In the genomic region with DNA sequence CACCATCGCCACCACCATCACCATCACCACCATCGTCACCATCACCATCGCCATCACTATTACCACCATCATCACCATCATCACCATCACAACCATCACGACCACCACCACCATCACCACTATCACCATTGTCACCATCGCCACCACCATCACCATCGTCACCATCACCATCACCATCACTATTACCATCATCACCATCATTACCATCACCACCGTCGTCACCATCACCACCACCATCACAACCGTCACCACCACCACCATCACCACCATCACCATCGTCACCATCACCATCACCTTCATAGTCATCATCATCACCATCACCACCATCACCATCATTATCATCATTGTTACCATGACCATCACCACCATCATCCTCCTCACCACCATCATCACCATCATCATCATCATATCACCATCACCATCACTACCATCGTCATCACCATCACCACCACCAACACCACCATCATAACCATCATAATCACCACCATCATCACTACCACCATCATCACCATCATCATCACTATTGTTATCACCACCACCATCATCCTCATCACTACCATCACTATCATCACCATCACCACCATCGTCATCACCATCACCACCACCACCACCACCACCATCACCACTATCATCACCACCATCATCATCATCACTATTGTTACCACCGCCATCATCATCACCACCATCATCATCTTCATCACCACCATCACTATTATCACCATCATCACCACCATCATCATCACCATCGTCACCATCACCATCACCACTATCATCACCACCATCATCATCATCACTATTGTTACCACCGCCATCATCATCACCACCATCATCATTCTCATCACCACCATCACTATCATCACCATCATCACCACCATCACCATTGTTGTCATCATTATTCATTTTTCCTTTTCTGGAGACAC, we compare ENCODE assay signal across 19 cellular contexts. TPM values are rescaled to one million over a fixed set of nuclear protein-coding genes. Genes with fewer than 3 reads are reported as not detected.
A peak's percentile ranks its signal among the peaks of the same experiment; 100 is the strongest.
DNase-seq lines count a peak whose midpoint lies in the region; ATAC-seq, FAIRE-seq and TF ChIP-seq lines count a peak whose summit lies in the region.
"Had no signal": no experiment of that assay in that cellular context is flagged by ENCODE, and none has a peak within 500 bp of the region (broad histone marks: within the 10 kb centered on the region; RNA-seq: fewer than 3 reads in every experiment).

No MANE protein-coding gene starts in this region.

- H3K9me3 Mint-ChIP-seq in Caco-2 (ENCODE audit: unreplicated experiment): peaks cover 11% of the 10 kb centered on the region

- H3K9ac ChIP-seq in skeletal muscle satellite cell (ENCODE audit: low read depth, low read length): peak overlapping the region; percentile 74

- DNase-seq in H54 (ENCODE audit: insufficient read length, low spot score) (no peak), RWPE2 (ENCODE audit: low spot score) (no peak), esophagus muscularis mucosa (ENCODE audit: extremely low spot score) (no peak), Caco-2 (no peak), COLO668 (lab: John Stamatoyannopoulos, UW; ENCODE audit: unreplicated experiment) (no peak), NCI-H2107 (lab: John Stamatoyannopoulos, UW) (no peak)
- DNase-seq: activated CD4-positive, alpha-beta T cell treated with anti-CD3 and anti-CD28 coated beads for 1 hour; activated naive CD4-positive, alpha-beta T cell; activated T-cell treated with anti-CD3 and anti-CD28 coated beads, Interleukin-2, amount 50 U/mL, for 1 hour; colonic mucosa; NCI-H1417; NCI-H2081 treated with DMSO at 0.1 percent for 48 hours; NCI-H774; T-helper 1 cell had no signal

- 94% methylated on average over 15 of the region's 15 CpGs for WGBS in esophagus muscularis mucosa

- H3K4me3 ChIP-seq in RWPE2 (ENCODE audit: severe bottlenecking): no peak overlapping the region
- no peak overlapping the region for H3K4me3 ChIP-seq in esophagus muscularis mucosa
- H3K4me3 ChIP-seq in skeletal muscle satellite cell (ENCODE audit: low read length): no peak overlapping the region
- H3K4me3 ChIP-seq in Caco-2 (ENCODE audit: low read depth, low read length): no peak overlapping the region
- H3K4me3 ChIP-seq: adrenal gland, colonic mucosa, prostate gland had no signal

- H3K4me3 Mint-ChIP-seq in Caco-2 (ENCODE audit: unreplicated experiment): no peak overlapping the region

- H3K27me3 ChIP-seq in RWPE2 (ENCODE audit: insufficient read depth, poor library complexity, severe bottlenecking): no peaks in the 10 kb centered on the region
- no peaks in the 10 kb centered on the region for H3K27me3 ChIP-seq in esophagus muscularis mucosa
- H3K27me3 ChIP-seq in skeletal muscle satellite cell (ENCODE audit: control insufficient read depth, insufficient read depth, low read length): no peaks in the 10 kb centered on the region
- H3K27me3 ChIP-seq in Caco-2 (replicated peaks; ENCODE audit: control insufficient read depth, insufficient read depth, low read length): no peaks in the 10 kb centered on the region
- H3K27me3 ChIP-seq: adrenal gland, colonic mucosa had no signal

- peak overlapping the region; percentile 97 for H3K27ac ChIP-seq in RWPE2 (ENCODE audit: poor library complexity, severe bottlenecking)
- peak overlapping the region in 3 of 4 donors; percentile 41 to 55 (median 52) for H3K27ac ChIP-seq in esophagus muscularis mucosa (replicated peaks in 1 of 4)
- H3K27ac ChIP-seq: colonic mucosa had no signal

- TF ChIP-seq CTCF in RWPE2 (IDR thresholded peaks at IDR 0.05; ENCODE audit: poor library complexity, severe bottlenecking): no peak
- TF ChIP-seq CTCF in esophagus muscularis mucosa (IDR thresholded peaks at IDR 0.05): no peak
- TF ChIP-seq CTCF in Caco-2 (IDR thresholded peaks at IDR 0.05; ENCODE audit: insufficient read depth in 1 of 2, low read depth in 1 of 2, low read length in 1 of 2, severe bottlenecking in 1 of 2, unreplicated experiment in 1 of 2): no peak

- H3K36me3 ChIP-seq in RWPE2 (ENCODE audit: low read depth): no peaks in the 10 kb centered on the region
- H3K36me3 ChIP-seq in esophagus muscularis mucosa: no peaks in the 10 kb centered on the region
- H3K36me3 ChIP-seq in skeletal muscle satellite cell (ENCODE audit: insufficient read depth, low read length): no peaks in the 10 kb centered on the region
- H3K36me3 ChIP-seq in Caco-2 (ENCODE audit: control insufficient read depth, insufficient read depth, low read length): no peaks in the 10 kb centered on the region
- H3K36me3 ChIP-seq: adrenal gland, colonic mucosa, prostate gland had no signal

- POLR2A ChIA-PET in Caco-2 (lab: Charles Lee): no interaction called here

- BruUV-seq in Caco-2 (replicated peaks; lab: Mats Ljungman, UMichigan): no TSS peak

- H3K27me3 Mint-ChIP-seq in Caco-2 (ENCODE audit: insufficient read depth, unreplicated experiment): no peaks in the 10 kb centered on the region

- ATAC-seq in RWPE2 (ENCODE audit: low read depth) (no peak), HG02571 (IDR thresholded peaks at IDR 0.05; ENCODE audit: unreplicated experiment) (no peak)

- FAIRE-seq in H54 (lab: Jason Lieb, UNC): no peak
- FAIRE-seq: GM19239 had no signal

- TF ChIP-seq POLR2A in H54 (IDR thresholded peaks at IDR 0.05; ENCODE audit: low read depth, low read length) (0 out of 2 replicates have a peak, but pooled peaks have one; percentile 10), esophagus muscularis mucosa (IDR thresholded peaks at IDR 0.05; ENCODE audit: low read depth) (no peak)

- no peaks in the 10 kb centered on the region for H3K4me1 Mint-ChIP-seq in Caco-2 (ENCODE audit: low read depth, unreplicated experiment)

- TF ChIP-seq EP300 in esophagus muscularis mucosa (IDR thresholded peaks at IDR 0.05): no peak

- H3K9me3 ChIP-seq in RWPE2 (ENCODE audit: severe bottlenecking) (no peaks in the 10 kb centered on the region), esophagus muscularis mucosa (no peaks in the 10 kb centered on the region), skeletal muscle satellite cell (replicated peaks; ENCODE audit: low read length) (peaks cover under 1% of the 10 kb centered on the region), Caco-2 (no peaks in the 10 kb centered on the region; the same call in 1 of the 2 replicates)
- H3K9me3 ChIP-seq: adrenal gland, colonic mucosa, prostate gland had no signal

- no peak overlapping the region for H3K27ac Mint-ChIP-seq in Caco-2 (ENCODE audit: unreplicated experiment)

- H3K4me2 ChIP-seq in skeletal muscle satellite cell (ENCODE audit: low read length): peak overlapping the region; percentile 28

- CTCF ChIA-PET in Caco-2 (lab: Charles Lee): no interaction called here

- intact Hi-C loops in esophagus muscularis mucosa (cut with DNase I) (no loop called here), Caco-2 (cut with micrococcal nuclease; ENCODE audit: unreplicated experiment) (no loop called here)

- no peaks in the 10 kb centered on the region for H3K36me3 Mint-ChIP-seq in Caco-2 (ENCODE audit: insufficient read depth, unreplicated experiment)

- H3K4me1 ChIP-seq in RWPE2 (ENCODE audit: insufficient read depth, poor library complexity, severe bottlenecking) (peaks cover 20% of the 10 kb centered on the region), esophagus muscularis mucosa (peaks cover 0 to 16% (median 15%) of the 10 kb centered on the region in 4 donors), skeletal muscle satellite cell (ENCODE audit: control insufficient read depth, insufficient read depth, low read length) (peaks cover 50% of the 10 kb centered on the region), Caco-2 (no peaks in the 10 kb centered on the region)
- H3K4me1 ChIP-seq: colonic mucosa, prostate gland had no signal

RNA-seq across cellular contexts. Expression of a gene that starts 51.5 kb away (rescaled TPM):
- total RNA-seq in esophagus muscularis mucosa: 1 to 10 TPM; 1.2 to 3.7 (median 2.2) TPM
- 3.8 and 5.2 TPM in 2 replicates for total RNA-seq in skeletal muscle satellite cell (2012; rRNA removed)
- total RNA-seq in Caco-2 (2022): 0.07 and 0.12 TPM in 2 replicates
